In the genomic region with DNA sequence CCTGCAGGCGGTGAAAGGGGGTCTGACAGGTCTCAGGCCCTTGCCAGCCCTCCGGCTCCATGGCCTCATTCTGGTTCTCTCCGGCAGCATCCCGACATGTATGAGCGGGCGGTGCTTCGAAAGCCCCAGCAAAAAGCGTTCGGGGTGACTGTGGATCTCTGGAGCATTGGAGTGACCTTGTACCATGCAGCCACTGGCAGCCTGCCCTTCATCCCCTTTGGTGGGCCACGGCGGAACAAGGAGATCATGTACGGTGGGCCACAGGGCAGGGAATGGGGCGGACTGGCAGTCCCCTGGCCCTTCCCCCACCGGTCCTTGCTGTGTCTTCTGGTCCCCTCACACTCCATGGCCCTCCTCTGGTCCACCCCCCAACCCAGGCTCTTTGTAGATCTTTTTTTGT, we compare ENCODE assay signal across 16 cellular contexts. TPM values are rescaled to one million over a fixed set of nuclear protein-coding genes. Genes with fewer than 3 reads are reported as not detected.
DNase-seq lines count a peak whose midpoint lies in the region; ATAC-seq lines count a peak whose summit lies in the region.
"Had no signal": no experiment of that assay in that cellular context is flagged by ENCODE, and none has a peak within 500 bp of the region (broad histone marks: within the 10 kb centered on the region; RNA-seq: fewer than 3 reads in every experiment).

No MANE protein-coding gene starts in this region.

- no peak overlapping the region for H3K4me3 Mint-ChIP-seq in activated CD4-positive, alpha-beta T cell treated with anti-CD3 and anti-CD28 coated beads, Interleukin-2, amount 10 ng/mL, durations not matched to agents 24 days and 14 days
- H3K4me3 Mint-ChIP-seq in T-helper 17 cell: no peak overlapping the region
- no peak overlapping the region for H3K4me3 Mint-ChIP-seq in activated naive CD8-positive, alpha-beta T cell treated with anti-CD3 and anti-CD28 coated beads, Interleukin-2, amount 50 U/mL, for 24 hours
- H3K4me3 Mint-ChIP-seq in stimulated activated effector memory CD8-positive, alpha-beta T cell treated with anti-CD3 and anti-CD28 coated beads, Interleukin-12 subunit alpha, Interleukin-12 subunit beta, amount 100 ng/mL, for 72 hours: no peak overlapping the region

- intact Hi-C loops in activated CD4-positive, alpha-beta T cell treated with anti-CD3 and anti-CD28 coated beads, Interleukin-2, amount 10 ng/mL, durations not matched to agents 24 days and 14 days (cut with micrococcal nuclease): loop anchor here (5.0 kb wide), 2 partner anchors 186 to 474 kb away; partner anchors contain the start of gene RAB7B

- no peak for ATAC-seq in T-helper 17 cell
- ATAC-seq in activated naive CD8-positive, alpha-beta T cell treated with anti-CD3 and anti-CD28 coated beads, Interleukin-2, amount 50 U/mL, for 24 hours: no peak
- ATAC-seq in stimulated activated effector memory CD8-positive, alpha-beta T cell treated with anti-CD3 and anti-CD28 coated beads, Interleukin-12 subunit alpha, Interleukin-12 subunit beta, amount 100 ng/mL, for 72 hours: no peak

- H3K9me3 Mint-ChIP-seq in activated CD4-positive, alpha-beta T cell treated with anti-CD3 and anti-CD28 coated beads, Interleukin-2, amount 10 ng/mL, durations not matched to agents 24 days and 14 days: no peaks in the 10 kb centered on the region
- no peaks in the 10 kb centered on the region for H3K9me3 Mint-ChIP-seq in activated naive CD8-positive, alpha-beta T cell treated with anti-CD3 and anti-CD28 coated beads, Interleukin-2, amount 50 U/mL, for 24 hours
- no peaks in the 10 kb centered on the region for H3K9me3 Mint-ChIP-seq in stimulated activated effector memory CD8-positive, alpha-beta T cell treated with anti-CD3 and anti-CD28 coated beads, Interleukin-12 subunit alpha, Interleukin-12 subunit beta, amount 100 ng/mL, for 72 hours
- H3K9me3 Mint-ChIP-seq: CD8-positive, alpha-beta memory T cell had no signal

- peaks cover 55% of the 10 kb centered on the region for H3K4me1 Mint-ChIP-seq in activated CD4-positive, alpha-beta T cell treated with anti-CD3 and anti-CD28 coated beads, Interleukin-2, amount 10 ng/mL, durations not matched to agents 24 days and 14 days
- H3K4me1 Mint-ChIP-seq in T-helper 17 cell: peaks cover 33% of the 10 kb centered on the region
- peaks cover 60% of the 10 kb centered on the region for H3K4me1 Mint-ChIP-seq in activated naive CD8-positive, alpha-beta T cell treated with anti-CD3 and anti-CD28 coated beads, Interleukin-2, amount 50 U/mL, for 24 hours
- H3K4me1 Mint-ChIP-seq in stimulated activated effector memory CD8-positive, alpha-beta T cell treated with anti-CD3 and anti-CD28 coated beads, Interleukin-12 subunit alpha, Interleukin-12 subunit beta, amount 100 ng/mL, for 72 hours: peaks cover 63% of the 10 kb centered on the region

- peak overlapping the region; percentile 49 for H3K27ac Mint-ChIP-seq in activated CD4-positive, alpha-beta T cell treated with anti-CD3 and anti-CD28 coated beads, Interleukin-2, amount 10 ng/mL, durations not matched to agents 24 days and 14 days
- H3K27ac Mint-ChIP-seq in T-helper 17 cell: peak overlapping the region; percentile 77
- peak overlapping the region; percentile 68 for H3K27ac Mint-ChIP-seq in activated naive CD8-positive, alpha-beta T cell treated with anti-CD3 and anti-CD28 coated beads, Interleukin-2, amount 50 U/mL, for 24 hours
- peak overlapping the region; percentile 29 for H3K27ac Mint-ChIP-seq in stimulated activated effector memory CD8-positive, alpha-beta T cell treated with anti-CD3 and anti-CD28 coated beads, Interleukin-12 subunit alpha, Interleukin-12 subunit beta, amount 100 ng/mL, for 72 hours

- no peak for DNase-seq in activated CD4-positive, alpha-beta T cell treated with anti-CD3 and anti-CD28 coated beads, Interleukin-2, amount 10 ng/mL, durations not matched to agents 24 days and 14 days
- no peak for DNase-seq in activated CD4-positive, alpha-beta T cell treated with anti-CD3 and anti-CD28 coated beads, Interleukin-2, amount 50 U/mL, for 1 hour
- DNase-seq in T-helper 17 cell (no peak), cerebellum (ENCODE audit: low spot score) (no peak), NCI-H1105 treated with DMSO at 0.1 percent for 48 hours (lab: John Stamatoyannopoulos, UW) (no peak)
- DNase-seq in activated naive CD8-positive, alpha-beta T cell treated with anti-CD3 and anti-CD28 coated beads, Interleukin-2, amount 50 U/mL, for 24 hours: no peak
- DNase-seq in stimulated activated effector memory CD8-positive, alpha-beta T cell treated with anti-CD3 and anti-CD28 coated beads, Interleukin-12 subunit alpha, Interleukin-12 subunit beta, amount 100 ng/mL, for 72 hours (ENCODE audit: low spot score in 2 of 2): no peak
- DNase-seq: 8988T; AML-193; Caco-2; CD8-positive, alpha-beta memory T cell; DND-41; GDM1; HCEC 1CT; IMR-90 had no signal

- H3K27me3 Mint-ChIP-seq in activated CD4-positive, alpha-beta T cell treated with anti-CD3 and anti-CD28 coated beads, Interleukin-2, amount 10 ng/mL, durations not matched to agents 24 days and 14 days: no peaks in the 10 kb centered on the region
- H3K27me3 Mint-ChIP-seq in T-helper 17 cell: no peaks in the 10 kb centered on the region
- H3K27me3 Mint-ChIP-seq in activated naive CD8-positive, alpha-beta T cell treated with anti-CD3 and anti-CD28 coated beads, Interleukin-2, amount 50 U/mL, for 24 hours: no peaks in the 10 kb centered on the region
- H3K27me3 Mint-ChIP-seq: CD8-positive, alpha-beta memory T cell had no signal

- H3K36me3 Mint-ChIP-seq in activated CD4-positive, alpha-beta T cell treated with anti-CD3 and anti-CD28 coated beads, Interleukin-2, amount 10 ng/mL, durations not matched to agents 24 days and 14 days (ENCODE audit: low read depth): peaks cover 78% of the 10 kb centered on the region
- H3K36me3 Mint-ChIP-seq in T-helper 17 cell (ENCODE audit: low read depth): peaks cover 12% of the 10 kb centered on the region
- H3K36me3 Mint-ChIP-seq in activated naive CD8-positive, alpha-beta T cell treated with anti-CD3 and anti-CD28 coated beads, Interleukin-2, amount 50 U/mL, for 24 hours (ENCODE audit: low read depth): peaks cover 36% of the 10 kb centered on the region
- H3K36me3 Mint-ChIP-seq in stimulated activated effector memory CD8-positive, alpha-beta T cell treated with anti-CD3 and anti-CD28 coated beads, Interleukin-12 subunit alpha, Interleukin-12 subunit beta, amount 100 ng/mL, for 72 hours: peaks cover 61% of the 10 kb centered on the region

- no peaks in the 10 kb centered on the region for H3K9me3 ChIP-seq in T-helper 17 cell (ENCODE audit: control insufficient read depth, low read length, poor library complexity, severe bottlenecking)
- H3K9me3 ChIP-seq: BLaER1, Caco-2 had no signal

RNA-seq across cellular contexts. Expression of gene IKBKE, which starts 6.3 kb away (rescaled TPM):
- 50.0 and 51.5 TPM in 2 replicates for total RNA-seq in activated CD4-positive, alpha-beta T cell treated with anti-CD3 and anti-CD28 coated beads, Interleukin-2, amount 10 ng/mL, durations not matched to agents 24 days and 14 days
- total RNA-seq in T-helper 17 cell: 10 to 100 TPM; 48.5 to 72.5 TPM
- 2.5 TPM for total RNA-seq in cerebellum

RNA-seq across cellular contexts. Expression of gene RASSF5, which starts 30.7 kb away (rescaled TPM):
- total RNA-seq in activated CD4-positive, alpha-beta T cell treated with anti-CD3 and anti-CD28 coated beads, Interleukin-2, amount 10 ng/mL, durations not matched to agents 24 days and 14 days: 193 and 196 TPM in 2 replicates
- total RNA-seq in T-helper 17 cell: 100 to 1,000 TPM; 177 to 188 TPM
- 2.7 TPM for total RNA-seq in cerebellum

Comparison
In these comparisons a context has a peak if more than half of its experiments do, and no peak if none do; other contexts are left out.
1. RNA of gene IKBKE, which starts 6.3 kb away (total RNA-seq): 48.5 to 72.5 TPM in T-helper 17 cell and 50.0 to 51.5 TPM in activated CD4-positive, alpha-beta T cell treated with anti-CD3 and anti-CD28 coated beads, Interleukin-2, amount 10 ng/mL, durations not matched to agents 24 days and 14 days; 2.5 TPM in cerebellum (single experiment); every median in the first group is over 10 times any median in the second.
2. RNA of gene RASSF5, which starts 30.7 kb away (total RNA-seq): 193 to 196 TPM in activated CD4-positive, alpha-beta T cell treated with anti-CD3 and anti-CD28 coated beads, Interleukin-2, amount 10 ng/mL, durations not matched to agents 24 days and 14 days and 177 to 188 TPM in T-helper 17 cell; 2.7 TPM in cerebellum (single experiment); every median in the first group is over 10 times any median in the second.
3. Peak in every context shown above with its lines, with median percentiles within 50 percentile points of each other: H3K27ac Mint-ChIP-seq.